1 cellular context compared by ENCODE assay signal in the genomic region with DNA sequence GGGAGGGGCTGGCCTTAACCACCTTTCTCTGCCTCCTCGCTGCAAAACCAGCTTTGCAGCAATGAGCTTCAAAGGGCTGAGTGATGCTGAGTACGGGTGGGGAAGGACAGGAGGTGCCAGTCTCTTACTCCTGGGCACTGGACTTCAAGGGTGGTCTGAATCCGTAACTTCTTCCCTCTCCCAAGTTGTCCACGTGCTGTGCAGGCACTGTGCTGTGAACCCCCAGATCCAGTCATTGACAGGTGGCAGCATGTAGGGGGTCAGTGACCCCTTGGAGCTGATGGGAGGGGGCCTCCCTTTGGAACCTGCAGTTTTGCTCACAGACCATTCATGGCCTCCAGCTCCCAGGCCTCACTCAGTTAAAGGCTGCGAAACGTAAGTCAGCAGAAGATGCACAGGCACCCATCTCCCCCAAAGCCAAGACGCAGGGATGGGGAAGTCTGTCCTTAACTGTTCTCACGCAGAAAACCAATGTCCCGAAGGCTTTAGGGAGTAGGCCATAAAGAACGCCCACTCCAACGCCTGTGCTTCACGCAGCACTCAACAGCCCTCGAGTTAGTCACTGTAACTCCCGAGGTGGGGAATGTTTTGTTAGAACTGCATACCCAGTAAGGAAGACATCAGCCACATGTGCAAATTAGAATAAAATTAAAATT.
TF ChIP-seq lines count a peak whose summit lies in the region.

No MANE protein-coding gene starts in this region.

TF ChIP-seq in HepG2, 621 proteins besides CTCF, POLR2A, EP300 and RAD21:
- peak; percentile 30; the same call in 1 of the 2 replicates for TF ChIP-seq ZNF501 (CRISPR knock-in tag; IDR thresholded peaks at IDR 0.05)
- TF ChIP-seq, protein P1, sequence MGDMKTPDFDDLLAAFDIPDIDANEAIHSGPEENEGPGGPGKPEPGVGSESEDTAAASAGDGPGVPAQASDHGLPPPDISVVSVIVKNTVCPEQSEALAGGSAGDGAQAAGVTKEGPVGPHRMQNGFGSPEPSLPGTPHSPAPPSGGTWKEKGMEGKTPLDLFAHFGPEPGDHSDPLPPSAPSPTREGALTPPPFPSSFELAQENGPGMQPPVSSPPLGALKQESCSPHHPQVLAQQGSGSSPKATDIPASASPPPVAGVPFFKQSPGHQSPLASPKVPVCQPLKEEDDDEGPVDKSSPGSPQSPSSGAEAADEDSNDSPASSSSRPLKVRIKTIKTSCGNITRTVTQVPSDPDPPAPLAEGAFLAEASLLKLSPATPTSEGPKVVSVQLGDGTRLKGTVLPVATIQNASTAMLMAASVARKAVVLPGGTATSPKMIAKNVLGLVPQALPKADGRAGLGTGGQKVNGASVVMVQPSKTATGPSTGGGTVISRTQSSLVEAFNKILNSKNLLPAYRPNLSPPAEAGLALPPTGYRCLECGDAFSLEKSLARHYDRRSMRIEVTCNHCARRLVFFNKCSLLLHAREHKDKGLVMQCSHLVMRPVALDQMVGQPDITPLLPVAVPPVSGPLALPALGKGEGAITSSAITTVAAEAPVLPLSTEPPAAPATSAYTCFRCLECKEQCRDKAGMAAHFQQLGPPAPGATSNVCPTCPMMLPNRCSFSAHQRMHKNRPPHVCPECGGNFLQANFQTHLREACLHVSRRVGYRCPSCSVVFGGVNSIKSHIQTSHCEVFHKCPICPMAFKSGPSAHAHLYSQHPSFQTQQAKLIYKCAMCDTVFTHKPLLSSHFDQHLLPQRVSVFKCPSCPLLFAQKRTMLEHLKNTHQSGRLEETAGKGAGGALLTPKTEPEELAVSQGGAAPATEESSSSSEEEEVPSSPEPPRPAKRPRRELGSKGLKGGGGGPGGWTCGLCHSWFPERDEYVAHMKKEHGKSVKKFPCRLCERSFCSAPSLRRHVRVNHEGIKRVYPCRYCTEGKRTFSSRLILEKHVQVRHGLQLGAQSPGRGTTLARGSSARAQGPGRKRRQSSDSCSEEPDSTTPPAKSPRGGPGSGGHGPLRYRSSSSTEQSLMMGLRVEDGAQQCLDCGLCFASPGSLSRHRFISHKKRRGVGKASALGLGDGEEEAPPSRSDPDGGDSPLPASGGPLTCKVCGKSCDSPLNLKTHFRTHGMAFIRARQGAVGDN (CRISPR knock-in tag; IDR thresholded peaks at IDR 0.05), result no peak
- 0 out of 2 replicates have a peak, but pooled peaks have one; percentile 13 for TF ChIP-seq ZNF543 (CRISPR knock-in tag; IDR thresholded peaks at IDR 0.05)
- TF ChIP-seq ZFX (CRISPR knock-in tag; IDR thresholded peaks at IDR 0.05; ENCODE audit: low read depth), result 0 out of 2 replicates have a peak, but pooled peaks have one; percentile 10
- TF ChIP-seq ZSCAN25 (CRISPR knock-in tag; IDR thresholded peaks at IDR 0.05), result 0 out of 2 replicates have a peak, but pooled peaks have one; percentile 26
- TF ChIP-seq AKAP8 (CRISPR knock-in tag; IDR thresholded peaks at IDR 0.05), result peak; percentile 59; the same call in 1 of the 2 replicates
- no peak for TF ChIP-seq ZNF337 (CRISPR knock-in tag; IDR thresholded peaks at IDR 0.05; ENCODE audit: borderline replicate concordance, low read depth)
- TF ChIP-seq SP1 (IDR thresholded peaks at IDR 0.05), result no peak
- TF ChIP-seq SP1 (CRISPR knock-in tag; IDR thresholded peaks at IDR 0.05), result 0 out of 2 replicates have a peak, but pooled peaks have one; percentile 20
- 0 out of 2 replicates have a peak, but pooled peaks have one; percentile 13 for TF ChIP-seq ZBTB7B (CRISPR knock-in tag; IDR thresholded peaks at IDR 0.05)
- TF ChIP-seq ZC3H13 (CRISPR knock-in tag; IDR thresholded peaks at IDR 0.05), result peak; percentile 50; the same call in 1 of the 2 replicates
- TF ChIP-seq, protein P2, sequence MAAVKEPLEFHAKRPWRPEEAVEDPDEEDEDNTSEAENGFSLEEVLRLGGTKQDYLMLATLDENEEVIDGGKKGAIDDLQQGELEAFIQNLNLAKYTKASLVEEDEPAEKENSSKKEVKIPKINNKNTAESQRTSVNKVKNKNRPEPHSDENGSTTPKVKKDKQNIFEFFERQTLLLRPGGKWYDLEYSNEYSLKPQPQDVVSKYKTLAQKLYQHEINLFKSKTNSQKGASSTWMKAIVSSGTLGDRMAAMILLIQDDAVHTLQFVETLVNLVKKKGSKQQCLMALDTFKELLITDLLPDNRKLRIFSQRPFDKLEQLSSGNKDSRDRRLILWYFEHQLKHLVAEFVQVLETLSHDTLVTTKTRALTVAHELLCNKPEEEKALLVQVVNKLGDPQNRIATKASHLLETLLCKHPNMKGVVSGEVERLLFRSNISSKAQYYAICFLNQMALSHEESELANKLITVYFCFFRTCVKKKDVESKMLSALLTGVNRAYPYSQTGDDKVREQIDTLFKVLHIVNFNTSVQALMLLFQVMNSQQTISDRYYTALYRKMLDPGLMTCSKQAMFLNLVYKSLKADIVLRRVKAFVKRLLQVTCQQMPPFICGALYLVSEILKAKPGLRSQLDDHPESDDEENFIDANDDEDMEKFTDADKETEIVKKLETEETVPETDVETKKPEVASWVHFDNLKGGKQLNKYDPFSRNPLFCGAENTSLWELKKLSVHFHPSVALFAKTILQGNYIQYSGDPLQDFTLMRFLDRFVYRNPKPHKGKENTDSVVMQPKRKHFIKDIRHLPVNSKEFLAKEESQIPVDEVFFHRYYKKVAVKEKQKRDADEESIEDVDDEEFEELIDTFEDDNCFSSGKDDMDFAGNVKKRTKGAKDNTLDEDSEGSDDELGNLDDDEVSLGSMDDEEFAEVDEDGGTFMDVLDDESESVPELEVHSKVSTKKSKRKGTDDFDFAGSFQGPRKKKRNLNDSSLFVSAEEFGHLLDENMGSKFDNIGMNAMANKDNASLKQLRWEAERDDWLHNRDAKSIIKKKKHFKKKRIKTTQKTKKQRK (IDR thresholded peaks at IDR 0.05; ENCODE audit: low read length), result no peak
- no peak for TF ChIP-seq MXI1 (IDR thresholded peaks at IDR 0.05; ENCODE audit: borderline replicate concordance, low read depth, low read length)
- TF ChIP-seq TBP (CRISPR knock-in tag; IDR thresholded peaks at IDR 0.05), result no peak
- TF ChIP-seq, protein P3, sequence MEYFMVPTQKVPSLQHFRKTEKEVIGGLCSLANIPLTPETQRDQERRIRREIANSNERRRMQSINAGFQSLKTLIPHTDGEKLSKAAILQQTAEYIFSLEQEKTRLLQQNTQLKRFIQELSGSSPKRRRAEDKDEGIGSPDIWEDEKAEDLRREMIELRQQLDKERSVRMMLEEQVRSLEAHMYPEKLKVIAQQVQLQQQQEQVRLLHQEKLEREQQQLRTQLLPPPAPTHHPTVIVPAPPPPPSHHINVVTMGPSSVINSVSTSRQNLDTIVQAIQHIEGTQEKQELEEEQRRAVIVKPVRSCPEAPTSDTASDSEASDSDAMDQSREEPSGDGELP (IDR thresholded peaks at IDR 0.05; ENCODE audit: borderline replicate concordance, low read depth), result no peak
- TF ChIP-seq, protein P4, sequence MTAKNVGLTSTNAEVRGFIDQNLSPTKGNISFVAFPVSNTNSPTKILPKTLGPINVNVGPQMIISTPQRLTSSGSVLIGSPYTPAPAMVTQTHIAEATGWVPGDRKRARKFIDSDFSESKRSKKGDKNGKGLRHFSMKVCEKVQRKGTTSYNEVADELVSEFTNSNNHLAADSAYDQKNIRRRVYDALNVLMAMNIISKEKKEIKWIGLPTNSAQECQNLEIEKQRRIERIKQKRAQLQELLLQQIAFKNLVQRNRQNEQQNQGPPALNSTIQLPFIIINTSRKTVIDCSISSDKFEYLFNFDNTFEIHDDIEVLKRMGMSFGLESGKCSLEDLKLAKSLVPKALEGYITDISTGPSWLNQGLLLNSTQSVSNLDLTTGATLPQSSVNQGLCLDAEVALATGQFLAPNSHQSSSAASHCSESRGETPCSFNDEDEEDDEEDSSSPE (CRISPR knock-in tag; IDR thresholded peaks at IDR 0.05), result no peak
- TF ChIP-seq REXO4 (CRISPR knock-in tag; IDR thresholded peaks at IDR 0.05; ENCODE audit: borderline replicate concordance), result no peak
- peak; percentile 7; the same call in 1 of the 2 replicates for TF ChIP-seq CHD2 (IDR thresholded peaks at IDR 0.05; ENCODE audit: low read depth, low read length)
- 0 out of 2 replicates have a peak, but pooled peaks have one; percentile 36 for TF ChIP-seq MTA1 (CRISPR knock-in tag; IDR thresholded peaks at IDR 0.05; ENCODE audit: borderline replicate concordance)
- TF ChIP-seq PAF1 (CRISPR knock-in tag; IDR thresholded peaks at IDR 0.05), result peak; percentile 60; the same call in 1 of the 2 replicates
- no peak for TF ChIP-seq SMARCC2 (IDR thresholded peaks at IDR 0.05)
- 0 out of 2 replicates have a peak, but pooled peaks have one; percentile 10 for TF ChIP-seq PHF20 (CRISPR knock-in tag; IDR thresholded peaks at IDR 0.05)
- 0 out of 2 replicates have a peak, but pooled peaks have one; percentile 25 for TF ChIP-seq SALL1 (CRISPR knock-in tag; IDR thresholded peaks at IDR 0.05)
